In the genomic region with DNA sequence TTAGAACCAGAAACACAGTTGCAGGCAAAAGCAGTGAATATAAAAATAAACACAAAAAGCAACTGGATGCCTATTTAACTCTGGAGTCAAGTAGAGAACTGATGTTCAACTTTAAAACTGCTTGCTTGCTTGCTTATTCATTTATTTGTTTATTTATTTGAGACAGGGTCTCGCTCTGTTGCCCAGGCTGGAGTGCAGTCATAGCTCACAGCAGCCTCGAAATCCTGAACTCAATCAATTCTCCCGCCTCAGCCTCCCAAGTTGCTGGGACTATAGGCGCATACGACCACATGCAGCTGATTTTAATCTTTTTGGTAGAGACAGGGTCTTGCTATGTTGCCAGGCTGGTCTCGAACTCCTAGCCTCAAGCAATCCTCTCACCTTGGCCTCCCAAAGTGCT, we compare ENCODE assay signal across 8 cellular contexts. TPM values are rescaled to one million over a fixed set of nuclear protein-coding genes. Genes with fewer than 3 reads are reported as not detected.
DNase-seq lines count a peak whose midpoint lies in the region; ATAC-seq, FAIRE-seq and TF ChIP-seq lines count a peak whose summit lies in the region.
"Not testable (repeated sequence)": the region's sequence is repeated elsewhere in the genome, so short reads cannot be mapped to it uniquely, and the experiment has no call there.

No MANE protein-coding gene starts in this region.

- peak overlapping the region; percentile 42 for H3K27ac Mint-ChIP-seq in CD4-positive, alpha-beta T cell
- not testable (repeated sequence) for H3K27ac Mint-ChIP-seq in WTC11
- peak overlapping the region; percentile 54 for H3K27ac Mint-ChIP-seq in nephron progenitor cell

- H3K27me3 ChIP-seq in CD4-positive, alpha-beta T cell (ENCODE audit: control insufficient read depth, insufficient read depth, low read length); HUES6 (ENCODE audit: control insufficient read depth, insufficient read depth, low read length); breast epithelium; HepG2 (ENCODE audit: control insufficient read depth in 1 of 2, insufficient read depth in 2 of 2, low read length in 2 of 2); smooth muscle cell (ENCODE audit: low read depth): not testable (repeated sequence)

- not testable (repeated sequence) for H3K9me3 ChIP-seq in CD4-positive, alpha-beta T cell (ENCODE audit: control insufficient read depth, low read length); HUES6 (ENCODE audit: control insufficient read depth, insufficient read depth, low read depth, low read length); breast epithelium; HepG2 (ENCODE audit: low read length); smooth muscle cell (replicated peaks; ENCODE audit: low read depth)

- not testable (repeated sequence) for H3K4me2 ChIP-seq in HepG2 (ENCODE audit: low read depth, low read length); smooth muscle cell

- not testable (repeated sequence) for H3K4me3 Mint-ChIP-seq in CD4-positive, alpha-beta T cell; WTC11; nephron progenitor cell

- H3K4me1 Mint-ChIP-seq in CD4-positive, alpha-beta T cell (ENCODE audit: low read depth), result peaks cover 33% of the 10 kb centered on the region
- peaks cover 21% of the 10 kb centered on the region for H3K4me1 Mint-ChIP-seq in WTC11
- not testable (repeated sequence) for H3K4me1 Mint-ChIP-seq in nephron progenitor cell

- POLR2A ChIA-PET in CD4-positive, alpha-beta T cell (lab: Charles Lee); WTC11 (lab: Charles Lee); HepG2 (lab: Yijun Ruan, JAX): not testable (repeated sequence)

- not testable (repeated sequence) for BruUV-seq in HepG2 (replicated peaks; lab: Mats Ljungman, UMichigan)

- H3K36me3 ChIP-seq in HUES6 (ENCODE audit: control insufficient read depth, insufficient read depth, low read length); breast epithelium; HepG2 (replicated peaks in 1 of 2; ENCODE audit: control insufficient read depth in 1 of 2, insufficient read depth in 2 of 2, low read length in 2 of 2); smooth muscle cell (ENCODE audit: low read depth): not testable (repeated sequence)

- H3K27ac ChIP-seq in CD4-positive, alpha-beta T cell (ENCODE audit: low read depth, low read length); HepG2 (ENCODE audit: extremely low read length, insufficient read depth, low read length): not testable (repeated sequence)
- H3K27ac ChIP-seq in HUES6 (ENCODE audit: low read depth, low read length) (0 out of 2 replicates have a peak overlapping the region, but pooled peaks have one; percentile 56), breast epithelium (peak overlapping the region; percentile 81 to 82), epithelial cell of prostate (peak overlapping the region; percentile 87), smooth muscle cell (ENCODE audit: low read depth) (peak overlapping the region; percentile 34)

- DNase-seq in CD4-positive, alpha-beta T cell; WTC11 (ENCODE audit: low spot score); breast epithelium (ENCODE audit: low spot score in 2 of 2); epithelial cell of prostate (ENCODE audit: low read depth, low spot score); HepG2 (ENCODE audit: low spot score); nephron progenitor cell; smooth muscle cell (lab: John Stamatoyannopoulos, UW; ENCODE audit: unreplicated experiment): not testable (repeated sequence)

- TF ChIP-seq POLR2A in breast epithelium (IDR thresholded peaks at IDR 0.05); HepG2 (IDR thresholded peaks at IDR 0.05; ENCODE audit: insufficient read depth in 1 of 2, low read depth in 2 of 2, low read length in 2 of 2): not testable (repeated sequence)

- H3K79me2 ChIP-seq in HepG2 (ENCODE audit: insufficient read depth, low read length), result not testable (repeated sequence)
- H3K79me2 ChIP-seq in smooth muscle cell (ENCODE audit: low read depth), result peaks cover 77% of the 10 kb centered on the region

- 97% methylated on average over 6 of the region's 6 CpGs for WGBS in HepG2 (ENCODE audit: low lambda C conversion rate)
- WGBS in smooth muscle cell (ENCODE audit: low lambda C conversion rate), result 89% methylated on average over 6 of the region's 6 CpGs

- H3K4me3 ChIP-seq in HUES6 (ENCODE audit: low read depth, low read length); breast epithelium; HepG2 (replicated peaks in 1 of 3; ENCODE audit: insufficient read depth in 1 of 3, low read depth in 2 of 3, low read length in 3 of 3); smooth muscle cell: not testable (repeated sequence)

- TF ChIP-seq CTCF in CD4-positive, alpha-beta T cell (IDR thresholded peaks at IDR 0.05); WTC11 (IDR thresholded peaks at IDR 0.05); breast epithelium (IDR thresholded peaks at IDR 0.05); HepG2 (CRISPR knock-in tag; IDR thresholded peaks at IDR 0.05); nephron progenitor cell (IDR thresholded peaks at IDR 0.05); smooth muscle cell (IDR thresholded peaks at IDR 0.05; ENCODE audit: borderline replicate concordance, insufficient read depth, poor library complexity, severe bottlenecking): not testable (repeated sequence)

- H2AFZ ChIP-seq in HepG2 (ENCODE audit: low read length); smooth muscle cell (ENCODE audit: low read depth): not testable (repeated sequence)

- in situ Hi-C loops in HepG2 (cut with HindIII; ENCODE audit: extremely low pct_ligation_motif_present, low pct_unique_long_range_greater_than_20kb), result not testable (repeated sequence)

- not testable (repeated sequence) for H3K27me3 Mint-ChIP-seq in CD4-positive, alpha-beta T cell; WTC11 (ENCODE audit: low read depth); nephron progenitor cell (ENCODE audit: low read depth, poor library complexity)

- H3F3A ChIP-seq in smooth muscle cell (ENCODE audit: low read depth), result not testable (repeated sequence)

- CTCF ChIA-PET in CD4-positive, alpha-beta T cell (lab: Charles Lee); HepG2 (lab: Yijun Ruan, JAX; ENCODE audit: low intra/inter-chr PET ratio, low total read pairs): not testable (repeated sequence)
- CTCF ChIA-PET in WTC11 (lab: Charles Lee), result interaction anchor here (0.9 to 1.1 kb wide), 2 partner anchors 13 to 146 kb away, joined by 3 read pairs; no protein-coding TSS in a partner anchor

- intact Hi-C loops in CD4-positive, alpha-beta T cell (cut with DNase I, micrococcal nuclease); breast epithelium (cut with DNase I; ENCODE audit: low total_unique reads); HepG2 (cut with micrococcal nuclease; ENCODE audit: unreplicated experiment): not testable (repeated sequence)

- not testable (repeated sequence) for H4K20me1 ChIP-seq in HepG2 (ENCODE audit: insufficient read depth, low read length)
- H4K20me1 ChIP-seq in smooth muscle cell (ENCODE audit: low read depth), result peaks cover 38% of the 10 kb centered on the region

- FAIRE-seq in HepG2 (lab: Jason Lieb, UNC), result not testable (repeated sequence)

- ATAC-seq in CD4-positive, alpha-beta T cell (ENCODE audit: poor library complexity); WTC11; HepG2: not testable (repeated sequence)

- H3K9ac ChIP-seq in HUES6 (ENCODE audit: low read length); HepG2 (ENCODE audit: insufficient read depth, low read depth, low read length); smooth muscle cell (ENCODE audit: low read depth): not testable (repeated sequence)

- not testable (repeated sequence) for TF ChIP-seq RAD21 in HepG2 (CRISPR knock-in tag; IDR thresholded peaks at IDR 0.05)

- TF ChIP-seq EP300 in HepG2 (IDR thresholded peaks at IDR 0.05; ENCODE audit: low read depth in 2 of 2, low read length in 2 of 2); HepG2 (CRISPR knock-in tag; IDR thresholded peaks at IDR 0.05; ENCODE audit: borderline replicate concordance): not testable (repeated sequence)

- not testable (repeated sequence) for H3K4me1 ChIP-seq in HUES6 (ENCODE audit: control insufficient read depth, insufficient read depth, low read length); breast epithelium; HepG2 (ENCODE audit: insufficient read depth, low read length); smooth muscle cell (ENCODE audit: low read depth)

- H3K36me3 Mint-ChIP-seq in CD4-positive, alpha-beta T cell (ENCODE audit: low read depth); WTC11; nephron progenitor cell (ENCODE audit: low read depth): not testable (repeated sequence)

- H3K9me3 Mint-ChIP-seq in CD4-positive, alpha-beta T cell; WTC11; nephron progenitor cell: not testable (repeated sequence)

RNA-seq across cellular contexts. Expression of a gene that starts 34.6 kb away (rescaled TPM):
- total RNA-seq in CD4-positive, alpha-beta T cell, result 10 to 100 TPM; 20.4 to 20.8 TPM
- total RNA-seq in WTC11 (2021) (31.1 to 34.7 TPM (median 31.3 TPM) in 3 replicates), breast epithelium (10 to 100 TPM; 27.2 to 35.1 (median 32.5) TPM), HepG2 (2016; rRNA removed; fragmentation: Illumina TruSeq; extraction: Trizol) (19.3 and 28.4 TPM in 2 replicates), smooth muscle cell (17.4 and 19.6 TPM in 2 replicates)
- 2.6 and 3.9 TPM in 2 replicates for total RNA-seq in HepG2 (2016; cell fraction: cytosol; rRNA removed; fragmentation: Illumina TruSeq; extraction: Trizol; ENCODE audit: low read depth)
- 18.1 and 28.1 TPM in 2 replicates for total RNA-seq in HepG2 (2016; cell fraction: insoluble cytoplasmic fraction; rRNA removed; fragmentation: Illumina TruSeq; extraction: Trizol)
- total RNA-seq in HepG2 (2016; cell fraction: membrane; rRNA removed; fragmentation: Illumina TruSeq; extraction: Trizol), result 4.7 and 5.6 TPM in 2 replicates
- 13.5 and 15.6 TPM in 2 replicates for total RNA-seq in HepG2 (2016; cell fraction: nucleus; rRNA removed; fragmentation: Illumina TruSeq; extraction: Trizol)
- polyA plus RNA-seq in HepG2 (2011; rRNA removed) (8.8 and 10.4 TPM in 2 replicates), smooth muscle cell (4.6 and 8.1 TPM in 2 replicates)
- 4.5 and 5.8 TPM in 2 replicates for polyA plus RNA-seq in HepG2 (2011; cell fraction: cytosol; rRNA removed)
- 7.3 and 7.7 TPM in 2 replicates for polyA plus RNA-seq in HepG2 (2011; cell fraction: nucleus; rRNA removed)
- 9.5 and 11.1 TPM in 2 replicates for polyA plus RNA-seq in HepG2 (2012)
- polyA plus RNA-seq in HepG2 (2016; cell fraction: cytosol; fragmentation: Illumina TruSeq; extraction: Trizol; ENCODE audit: low read depth), result 0.25 and 0.29 TPM in 2 replicates
- polyA plus RNA-seq in HepG2 (2016; cell fraction: insoluble cytoplasmic fraction; fragmentation: Illumina TruSeq; extraction: Trizol; ENCODE audit: low read depth), result 12.8 and 13.6 TPM in 2 replicates
- polyA plus RNA-seq in HepG2 (2016; cell fraction: membrane; fragmentation: Illumina TruSeq; extraction: Trizol; ENCODE audit: low read depth), result 1.2 and 1.6 TPM in 2 replicates
- 8.9 and 9.6 TPM in 2 replicates for polyA plus RNA-seq in HepG2 (2016; cell fraction: nucleus; fragmentation: Illumina TruSeq; extraction: Trizol; ENCODE audit: insufficient read depth, low read depth)
- 20.8 and 25.5 TPM in 2 replicates for polyA minus RNA-seq in HepG2 (2011; rRNA and poly(A)+ RNA removed; ENCODE audit: low replicate concordance)
- polyA minus RNA-seq in HepG2 (2011; cell fraction: cytosol; rRNA and poly(A)+ RNA removed), result 17.0 and 22.1 TPM in 2 replicates
- polyA minus RNA-seq in HepG2 (2011; cell fraction: nucleus; rRNA and poly(A)+ RNA removed), result 30.6 and 31.7 TPM in 2 replicates
